28 cellular contexts compared by ENCODE assay signal in the genomic region with DNA sequence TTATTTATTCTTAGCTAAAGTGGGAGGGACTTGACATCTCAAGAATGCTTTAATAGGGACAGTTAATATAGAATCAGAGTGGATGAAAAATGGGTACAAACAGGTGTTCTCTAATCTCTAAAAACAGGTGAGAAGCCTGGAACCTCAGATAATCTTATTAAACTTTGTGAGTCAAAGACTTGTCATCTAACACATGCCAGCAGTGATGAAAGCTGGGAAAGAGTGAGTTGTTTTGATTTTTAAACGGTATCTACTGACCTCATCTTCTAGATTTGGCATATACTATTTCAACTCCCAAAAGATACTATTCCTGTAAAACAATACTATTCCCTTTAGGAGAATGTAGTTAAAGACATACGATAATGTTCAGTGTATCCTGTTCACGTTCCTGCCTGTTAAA.
"Had no signal": no experiment of that assay in that cellular context is flagged by ENCODE, and none has a peak within 500 bp of the region (broad histone marks: within the 10 kb centered on the region; RNA-seq: fewer than 3 reads in every experiment).

No MANE protein-coding gene starts in this region.

- H3K4me3 ChIP-seq: SJSA1 had no signal

- H3K27ac ChIP-seq: brain microvascular endothelial cell, KMS-11, SJSA1 had no signal

- H3K36me3 ChIP-seq: brain microvascular endothelial cell, SJSA1 had no signal

- ATAC-seq: activated CD8-positive, alpha-beta T cell treated with anti-CD3 and anti-CD28 coated beads for 36 hours; activated T-cell treated with anti-CD3 and anti-CD28 coated beads, Interleukin-2, amount 50 U/mL, for 72 hours; activated T-helper 17 cell treated with anti-CD3 and anti-CD28 coated beads, Interleukin-2, amount 50 U/mL, for 72 hours had no signal

- H3K4me1 ChIP-seq: SJSA1 had no signal

- FAIRE-seq: TTC549 had no signal

- H3K27me3 ChIP-seq: brain microvascular endothelial cell had no signal

- H3K9me3 ChIP-seq: SJSA1, SK-N-SH had no signal

- DNase-seq: activated CD4-positive, alpha-beta T cell treated with anti-CD3 and anti-CD28 coated beads, Interleukin-2, amount 10 ng/mL, durations not matched to agents 24 days and 14 days; activated CD4-positive, alpha-beta T cell treated with anti-CD3 and anti-CD28 coated beads, Interleukin-2, amount 50 U/mL, for 4 hours; activated CD8-positive, alpha-beta T cell treated with anti-CD3 and anti-CD28 coated beads for 36 hours; activated effector memory CD4-positive, alpha-beta T cell treated with anti-CD3 and anti-CD28 coated beads, Interleukin-2, amount 50 U/mL, for 16 hours; activated naive CD4-positive, alpha-beta T cell; activated naive CD4-positive, alpha-beta T cell treated with anti-CD3 and anti-CD28 coated beads, Interleukin-2, amount 50 U/mL, for 16 hours; activated naive CD8-positive, alpha-beta T cell treated with anti-CD3 and anti-CD28 coated beads for 36 hours; activated T-cell treated with anti-CD3 and anti-CD28 coated beads, Interleukin-2, amount 50 U/mL, for 1 hour; activated T-cell treated with anti-CD3 and anti-CD28 coated beads, Interleukin-2, amount 50 U/mL, for 72 hours; amniotic stem cell; aorta; brain microvascular endothelial cell; NCI-H1105; NCI-H1417 treated with DMSO at 0.1 percent for 48 hours; NCI-H187 treated with DMSO at 0.1 percent for 48 hours; NCI-H2081; NCI-H2171 treated with DMSO at 0.1 percent for 48 hours; NCI-H2227 treated with DMSO at 0.1 percent for 48 hours; NCI-H446; NCI-H510A treated with DMSO at 0.1 percent for 48 hours; NCI-H526 treated with DMSO at 0.1 percent for 48 hours; NK-92 treated with Interleukin-12 subunit alpha and Interleukin-12 subunit beta, amount 100 ng/mL, for 24 hours; SHP77; SK-N-SH had no signal
